1 cellular context compared by ENCODE assay signal in the genomic region with DNA sequence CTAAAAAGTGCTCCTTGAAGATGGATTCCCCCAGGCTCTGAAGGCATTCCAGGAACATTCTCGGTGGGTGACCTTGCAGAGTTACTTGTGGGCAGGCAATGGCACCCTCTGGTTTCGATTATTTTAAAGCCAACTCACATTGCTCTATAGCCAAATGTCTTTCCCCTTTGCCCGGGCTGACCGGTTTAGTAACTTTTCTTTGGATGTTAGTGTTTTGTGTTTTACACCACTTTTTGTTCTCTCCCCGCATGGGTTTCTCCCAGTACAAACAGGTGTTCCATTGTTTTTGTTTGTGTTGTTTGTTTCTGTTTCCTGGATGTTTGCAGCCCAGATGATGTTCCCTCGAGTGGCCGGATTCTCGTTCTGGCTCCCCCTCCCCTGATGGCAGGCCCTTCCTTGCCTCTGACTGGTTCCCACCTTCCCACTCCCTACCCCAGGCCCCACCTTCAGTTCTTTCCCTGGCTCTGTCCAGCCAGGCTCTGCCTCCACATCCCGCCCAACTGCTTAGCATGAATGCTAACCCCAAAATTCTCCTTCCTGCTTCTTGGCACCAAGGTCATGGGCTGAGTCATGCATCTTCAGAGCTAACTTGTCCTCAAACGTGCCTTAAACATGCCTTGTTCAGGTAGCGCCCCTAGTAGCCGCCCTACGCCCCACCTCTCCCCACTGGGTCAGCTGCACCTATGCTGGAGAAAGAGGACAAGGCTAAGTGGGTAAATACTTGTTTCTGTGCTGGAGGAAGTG.
TF ChIP-seq lines count a peak whose summit lies in the region.

No MANE protein-coding gene starts in this region.

TF ChIP-seq in IMR-90, 13 proteins besides CTCF, POLR2A, EP300 and RAD21:
- no peak for TF ChIP-seq SMC3 (IDR thresholded peaks at IDR 0.05; ENCODE audit: low read depth, low read length)
- no peak for TF ChIP-seq MXI1 (IDR thresholded peaks at IDR 0.05; ENCODE audit: borderline replicate concordance, low read depth, low read length)
- no peak for TF ChIP-seq BHLHE40 (IDR thresholded peaks at IDR 0.05; ENCODE audit: low read depth, low read length)
- TF ChIP-seq RCOR1 (IDR thresholded peaks at IDR 0.05; ENCODE audit: insufficient replicate concordance, low read length), result no peak
- TF ChIP-seq, protein P1, sequence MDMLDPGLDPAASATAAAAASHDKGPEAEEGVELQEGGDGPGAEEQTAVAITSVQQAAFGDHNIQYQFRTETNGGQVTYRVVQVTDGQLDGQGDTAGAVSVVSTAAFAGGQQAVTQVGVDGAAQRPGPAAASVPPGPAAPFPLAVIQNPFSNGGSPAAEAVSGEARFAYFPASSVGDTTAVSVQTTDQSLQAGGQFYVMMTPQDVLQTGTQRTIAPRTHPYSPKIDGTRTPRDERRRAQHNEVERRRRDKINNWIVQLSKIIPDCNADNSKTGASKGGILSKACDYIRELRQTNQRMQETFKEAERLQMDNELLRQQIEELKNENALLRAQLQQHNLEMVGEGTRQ (IDR thresholded peaks at IDR 0.05; ENCODE audit: low read depth, low read length), result no peak
- no peak for TF ChIP-seq NFE2L2 (IDR thresholded peaks at IDR 0.05; ENCODE audit: low read depth, low read length)
- no peak for TF ChIP-seq RFX5 (IDR thresholded peaks at IDR 0.05; ENCODE audit: low read depth, low read length)
- no peak for TF ChIP-seq ELK1 (IDR thresholded peaks at IDR 0.05; ENCODE audit: borderline replicate concordance, low read depth, low read length)
- TF ChIP-seq MAFK (IDR thresholded peaks at IDR 0.05; ENCODE audit: low read depth, low read length), result no peak
- no peak for TF ChIP-seq CEBPB (IDR thresholded peaks at IDR 0.05; ENCODE audit: low read depth, low read length)
- no peak for TF ChIP-seq FOS (IDR thresholded peaks at IDR 0.05; ENCODE audit: low read depth, low read length)
- TF ChIP-seq MAZ (IDR thresholded peaks at IDR 0.05; ENCODE audit: borderline replicate concordance, low read depth, low read length), result no peak
- no peak for TF ChIP-seq CHD1 (IDR thresholded peaks at IDR 0.05; ENCODE audit: low read depth, low read length)
